In the genomic region with DNA sequence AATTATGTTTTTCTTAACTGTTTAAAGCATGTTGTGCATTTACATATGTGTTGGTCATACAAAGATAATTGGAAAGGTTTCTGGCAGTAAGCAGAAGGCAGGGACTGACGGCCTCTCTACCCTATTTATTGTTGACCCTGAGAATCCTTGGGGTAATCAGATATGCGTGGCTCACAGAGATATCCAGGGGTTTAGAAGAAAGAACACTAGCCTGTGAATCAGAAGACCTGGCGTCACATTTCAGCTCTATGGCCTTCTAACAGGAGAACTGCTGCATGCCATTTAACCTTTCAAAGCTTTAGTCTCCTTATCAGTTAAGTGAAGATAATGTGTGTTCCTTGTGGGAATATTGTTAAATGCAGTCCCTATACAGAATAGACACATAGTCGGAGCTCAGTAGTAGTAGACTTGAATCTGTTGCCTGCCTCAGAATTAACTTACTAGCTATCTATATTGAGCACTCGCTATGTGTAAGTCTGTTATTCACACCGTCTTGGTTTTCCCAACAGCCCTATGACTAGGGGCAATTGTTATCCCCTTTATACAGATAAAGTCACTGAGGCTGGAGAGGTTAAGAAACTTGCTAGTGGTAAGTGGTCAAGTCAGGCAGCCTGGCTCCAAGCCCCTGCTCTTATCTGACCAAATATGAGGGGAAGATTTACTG, we compare ENCODE assay signal across 24 cellular contexts.
DNase-seq lines count a peak whose midpoint lies in the region; ATAC-seq and TF ChIP-seq lines count a peak whose summit lies in the region.
"Had no signal": no experiment of that assay in that cellular context is flagged by ENCODE, and none has a peak within 500 bp of the region (broad histone marks: within the 10 kb centered on the region; RNA-seq: fewer than 3 reads in every experiment).

No MANE protein-coding gene starts in this region.

- H3K9me3 Mint-ChIP-seq in nephron: no peaks in the 10 kb centered on the region
- H3K9me3 Mint-ChIP-seq: type B pancreatic cell had no signal

- in situ Hi-C loops in G401 (cut with HindIII; ENCODE audit: low sequenced_read_pairs): no loop called here

- intact Hi-C loops in left ventricle myocardium inferior (cut with micrococcal nuclease) (no loop called here), left cardiac atrium (cut with DNase I) (no loop called here)

- H3K9me3 ChIP-seq in left ventricle myocardium inferior (replicated peaks) (no peaks in the 10 kb centered on the region), ectodermal cell (ENCODE audit: control insufficient read depth, low read length) (no peaks in the 10 kb centered on the region)
- H3K9me3 ChIP-seq: body of pancreas, esophagus squamous epithelium had no signal

- H3K4me1 Mint-ChIP-seq in nephron: peaks cover 61% of the 10 kb centered on the region

- H3K4me3 ChIP-seq in left ventricle myocardium inferior: no peak overlapping the region
- no peak overlapping the region for H3K4me3 ChIP-seq in ectodermal cell (ENCODE audit: insufficient read depth, low read depth, low read length)
- H3K4me3 ChIP-seq: body of pancreas, esophagus squamous epithelium had no signal

- H3K36me3 ChIP-seq in left ventricle myocardium inferior: no peaks in the 10 kb centered on the region
- H3K36me3 ChIP-seq in ectodermal cell (ENCODE audit: control insufficient read depth, insufficient read depth, low read length): no peaks in the 10 kb centered on the region
- H3K36me3 ChIP-seq: esophagus squamous epithelium had no signal

- H3K36me3 Mint-ChIP-seq in nephron (ENCODE audit: low read depth): no peaks in the 10 kb centered on the region
- H3K36me3 Mint-ChIP-seq: type B pancreatic cell had no signal

- H3K4me1 ChIP-seq in left ventricle myocardium inferior: peaks cover 34% of the 10 kb centered on the region
- peaks cover 39% of the 10 kb centered on the region for H3K4me1 ChIP-seq in ectodermal cell (ENCODE audit: control insufficient read depth, insufficient read depth, low read length)
- H3K4me1 ChIP-seq: body of pancreas had no signal

- DNase-seq in left ventricle myocardium inferior (no peak), left cardiac atrium (no peak), G401 (ENCODE audit: low spot score) (no peak), T-helper 2 cell (no peak), cerebellar nuclear complex (lab: John Stamatoyannopoulos, UW) (no peak)
- DNase-seq: activated CD4-positive, alpha-beta T cell treated with anti-CD3 and anti-CD28 coated beads, Interleukin-2, amount 50 U/mL, for 48 hours; activated naive CD4-positive, alpha-beta T cell treated with Interleukin-2 at 50 U/mL for 16 hours; activated T-cell treated with anti-CD3 and anti-CD28 coated beads, Interleukin-2, amount 50 U/mL, for 1 hour; body of pancreas; DMS53; esophagus squamous epithelium; head of caudate nucleus; kidney; MV-4-11; NCI-H2081 treated with DMSO at 0.1 percent for 48 hours; NCI-H524 treated with DMSO at 0.1 percent for 48 hours; right cardiac atrium; SIG-M5; stimulated activated naive CD8-positive, alpha-beta T cell treated with anti-CD3 and anti-CD28 coated beads, Interleukin-15, Interleukin-2, amounts not matched to agents 100 U/mL and 50 U/mL, for 24 hours had no signal

- H3K27me3 ChIP-seq in left ventricle myocardium inferior (ENCODE audit: low read depth) (no peaks in the 10 kb centered on the region), ectodermal cell (ENCODE audit: control insufficient read depth, insufficient read depth, low read length, poor library complexity, severe bottlenecking) (no peaks in the 10 kb centered on the region)
- H3K27me3 ChIP-seq: body of pancreas, esophagus squamous epithelium had no signal

- H3K27ac Mint-ChIP-seq in nephron: peak overlapping the region; percentile 73 to 91 (median 88)
- H3K27ac Mint-ChIP-seq: type B pancreatic cell had no signal

- H3K27me3 Mint-ChIP-seq in nephron (ENCODE audit: low read depth): no peaks in the 10 kb centered on the region
- H3K27me3 Mint-ChIP-seq: type B pancreatic cell had no signal

- 51 to 52% methylated on average over 6 of the region's 6 CpGs for WGBS in ectodermal cell, 2 experiments

- TF ChIP-seq CTCF in left ventricle myocardium inferior (IDR thresholded peaks at IDR 0.05; ENCODE audit: borderline replicate concordance) (no peak), nephron (IDR thresholded peaks at IDR 0.05; ENCODE audit: unreplicated experiment in 3 of 3) (no peak)

- no peak overlapping the region for H3K4me3 Mint-ChIP-seq in nephron
- H3K4me3 Mint-ChIP-seq: type B pancreatic cell had no signal

- no peak for ATAC-seq in left cardiac atrium
- no peak for ATAC-seq in GM18907 (IDR thresholded peaks at IDR 0.05; ENCODE audit: unreplicated experiment)
- ATAC-seq: body of pancreas; stimulated activated naive CD8-positive, alpha-beta T cell treated with anti-CD3 and anti-CD28 coated beads, Interleukin-15, Interleukin-2, amounts not matched to agents 100 U/mL and 50 U/mL, for 24 hours had no signal

- H3K27ac ChIP-seq in left ventricle myocardium inferior (replicated peaks): peak overlapping the region; percentile 18
- peak overlapping the region; percentile 84 for H3K27ac ChIP-seq in ectodermal cell (ENCODE audit: insufficient read depth, low read depth, low read length, poor library complexity, severe bottlenecking)
- H3K27ac ChIP-seq: body of pancreas, VCaP had no signal
